Comparison of ENCODE assay signal across 8 cellular contexts in genomic region chr19:35629332-35629633, GRCh38. TPM values are rescaled to one million over a fixed set of nuclear protein-coding genes. Genes with fewer than 3 reads are reported as not detected.
A peak's percentile ranks its signal among the peaks of the same experiment; 100 is the strongest.
DNase-seq lines count a peak whose midpoint lies in the region; ATAC-seq and TF ChIP-seq lines count a peak whose summit lies in the region.

No MANE protein-coding gene starts in this region.

- ATAC-seq in activated T-cell treated with anti-CD3 and anti-CD28 coated beads, Interleukin-2, amount 50 U/mL, for 72 hours (replicated peaks in 1 of 2) = no peak
- no peak for ATAC-seq in left lung
- no peak for ATAC-seq in GM19351 (IDR thresholded peaks at IDR 0.05; ENCODE audit: unreplicated experiment)

- no peaks in the 10 kb centered on the region for H3K9me3 Mint-ChIP-seq in activated T-cell treated with anti-CD3 and anti-CD28 coated beads, Interleukin-2, amount 50 U/mL, for 72 hours
- H3K9me3 Mint-ChIP-seq in activated naive CD8-positive, alpha-beta T cell (ENCODE audit: low read depth) = no peaks in the 10 kb centered on the region

- H3K27ac ChIP-seq in left lung = peak overlapping the region; percentile 90 to 95
- peak overlapping the region; percentile 89 to 91 for H3K27ac ChIP-seq in tibial artery

- peaks cover 0 to 42% of the 10 kb centered on the region in 2 donors for H3K36me3 ChIP-seq in left lung
- H3K36me3 ChIP-seq in tibial artery = peaks cover 33 to 43% (median 39%) of the 10 kb centered on the region in 3 donors

- H3K27ac Mint-ChIP-seq in activated T-cell treated with anti-CD3 and anti-CD28 coated beads, Interleukin-2, amount 50 U/mL, for 72 hours = peak overlapping the region; percentile 36
- H3K27ac Mint-ChIP-seq in activated naive CD8-positive, alpha-beta T cell = peak overlapping the region; percentile 80

- H3K27me3 ChIP-seq in left lung = no peaks in the 10 kb centered on the region
- no peaks in the 10 kb centered on the region for H3K27me3 ChIP-seq in tibial artery

- H3K27me3 Mint-ChIP-seq in activated T-cell treated with anti-CD3 and anti-CD28 coated beads, Interleukin-2, amount 50 U/mL, for 72 hours (ENCODE audit: low read depth) = no peaks in the 10 kb centered on the region
- no peaks in the 10 kb centered on the region for H3K27me3 Mint-ChIP-seq in activated naive CD8-positive, alpha-beta T cell

- TF ChIP-seq CTCF in left lung (IDR thresholded peaks at IDR 0.05) = no peak
- no peak for TF ChIP-seq CTCF in tibial artery (IDR thresholded peaks at IDR 0.05)

- no peak for DNase-seq in activated T-cell treated with anti-CD3 and anti-CD28 coated beads, Interleukin-2, amount 50 U/mL, for 72 hours
- DNase-seq in activated T-cell treated with anti-CD3 and anti-CD28 coated beads, Interleukin-2, amount 50 U/mL, for 48 hours = no peak
- no peak for DNase-seq in left lung
- no peak for DNase-seq in tibial artery
- DNase-seq in NCI-H128 (lab: John Stamatoyannopoulos, UW; ENCODE audit: unreplicated experiment) = no peak
- no peak for DNase-seq in NCI-H2227 (lab: John Stamatoyannopoulos, UW; ENCODE audit: unreplicated experiment)

- peaks cover 10 to 23% of the 10 kb centered on the region in 2 donors for H3K36me3 Mint-ChIP-seq in activated T-cell treated with anti-CD3 and anti-CD28 coated beads, Interleukin-2, amount 50 U/mL, for 72 hours (ENCODE audit: insufficient read depth in 2 of 2)
- H3K36me3 Mint-ChIP-seq in activated naive CD8-positive, alpha-beta T cell = peaks cover 2% of the 10 kb centered on the region

- H3K4me1 Mint-ChIP-seq in activated T-cell treated with anti-CD3 and anti-CD28 coated beads, Interleukin-2, amount 50 U/mL, for 72 hours (ENCODE audit: low read depth) = peaks cover 16% of the 10 kb centered on the region
- H3K4me1 Mint-ChIP-seq in activated naive CD8-positive, alpha-beta T cell (ENCODE audit: low read depth) = peaks cover 21% of the 10 kb centered on the region

- H3K4me3 ChIP-seq in left lung = peak overlapping the region; percentile 92 to 95
- peak overlapping the region; percentile 93 to 100 for H3K4me3 ChIP-seq in tibial artery

- intact Hi-C loops in left lung (cut with DNase I) (no loop called here), tibial artery (cut with DNase I; ENCODE audit: low total_unique reads) (loop anchor here (2.0 to 5.0 kb wide), 3 partner anchors 16 to 82 kb away; partner anchors contain the start of genes HAUS5 and TMEM147)

- peaks cover 4 to 29% of the 10 kb centered on the region in 2 donors for H3K4me1 ChIP-seq in left lung
- H3K4me1 ChIP-seq in tibial artery = peaks cover 3 to 26% (median 18%) of the 10 kb centered on the region in 4 donors

- H3K9me3 ChIP-seq in left lung (no peaks in the 10 kb centered on the region), tibial artery (no peaks in the 10 kb centered on the region)

- H3K4me3 Mint-ChIP-seq in activated T-cell treated with anti-CD3 and anti-CD28 coated beads, Interleukin-2, amount 50 U/mL, for 72 hours = peak overlapping the region; percentile 94 to 96
- H3K4me3 Mint-ChIP-seq in activated naive CD8-positive, alpha-beta T cell = peak overlapping the region; percentile 98

RNA-seq across cellular contexts. Expression of gene RBM42, which starts 0.4 kb away (rescaled TPM):
- total RNA-seq in activated T-cell treated with anti-CD3 and anti-CD28 coated beads, Interleukin-2, amount 50 U/mL, for 72 hours = 100 to 1,000 TPM; 105 to 130 TPM
- 10 to 100 TPM; 57.8 to 64.1 TPM for total RNA-seq in left lung

RNA-seq across cellular contexts. Expression of gene ETV2, which starts 12.3 kb away (rescaled TPM):
- 1 to 10 TPM; 1.7 to 2.5 TPM for total RNA-seq in activated T-cell treated with anti-CD3 and anti-CD28 coated beads, Interleukin-2, amount 50 U/mL, for 72 hours
- 1 to 10 TPM in 1 of 2 donors, under 1 TPM in 1; 0.79 to 1.0 TPM for total RNA-seq in left lung

RNA-seq across cellular contexts. Expression of gene HAUS5, which starts 16.7 kb away (rescaled TPM):
- total RNA-seq in activated T-cell treated with anti-CD3 and anti-CD28 coated beads, Interleukin-2, amount 50 U/mL, for 72 hours = 10 to 100 TPM; 39.2 to 55.3 TPM
- total RNA-seq in left lung = 10 to 100 TPM; 12.1 to 12.7 TPM

RNA-seq across cellular contexts. Expression of gene COX6B1, which starts 18.8 kb away (rescaled TPM):
- total RNA-seq in activated T-cell treated with anti-CD3 and anti-CD28 coated beads, Interleukin-2, amount 50 U/mL, for 72 hours = 100 to 1,000 TPM; 277 to 288 TPM
- 100 to 1,000 TPM; 291 to 295 TPM for total RNA-seq in left lung

RNA-seq across cellular contexts. Expression of gene UPK1A, which starts 37.0 kb away (rescaled TPM):
- total RNA-seq in activated T-cell treated with anti-CD3 and anti-CD28 coated beads, Interleukin-2, amount 50 U/mL, for 72 hours = under 1 TPM; 0.86 to 0.93 TPM
- not detected for total RNA-seq in left lung
